ENCODE assay signal across 18 cellular contexts in genomic region chr10:43060291-43060690, GRCh38. TPM values are rescaled to one million over a fixed set of nuclear protein-coding genes. Genes with fewer than 3 reads are reported as not detected.
DNase-seq lines count a peak whose midpoint lies in the region; ATAC-seq and TF ChIP-seq lines count a peak whose summit lies in the region.
"Had no signal": no experiment of that assay in that cellular context is flagged by ENCODE, and none has a peak within 500 bp of the region (broad histone marks: within the 10 kb centered on the region; RNA-seq: fewer than 3 reads in every experiment).

No MANE protein-coding gene starts in this region.

- peak overlapping the region; percentile 87 for H3K23ac ChIP-seq in neuronal stem cell (ENCODE audit: low read depth, low read length, poor library complexity)

- H4K20me1 ChIP-seq in BLaER1 = no peaks in the 10 kb centered on the region

- no peak overlapping the region for H2AFZ ChIP-seq in neuronal stem cell (ENCODE audit: low read length)

- H3K4me3 ChIP-seq in BLaER1 (no peak overlapping the region), neuronal stem cell (ENCODE audit: low read length in 2 of 2) (no peak overlapping the region)
- H3K4me3 ChIP-seq: esophagus squamous epithelium, gastrocnemius medialis, vagina had no signal

- no peak overlapping the region for H4K8ac ChIP-seq in neuronal stem cell (ENCODE audit: low read depth, low read length)

- H3K9ac ChIP-seq in BLaER1 = no peak overlapping the region
- peak overlapping the region; percentile 63 for H3K9ac ChIP-seq in neuronal stem cell (ENCODE audit: low read depth, low read length, poor library complexity)

- no peak overlapping the region for H2BK5ac ChIP-seq in neuronal stem cell (ENCODE audit: low read length)

- H2AK5ac ChIP-seq in neuronal stem cell (ENCODE audit: low read depth, low read length) = peak overlapping the region; percentile 27

- H3K4me1 ChIP-seq in BLaER1 = peaks cover 54% of the 10 kb centered on the region
- peaks cover 0 to 3% of the 10 kb centered on the region in 2 donors for H3K4me1 ChIP-seq in neuronal stem cell (ENCODE audit: control insufficient read depth in 2 of 2, insufficient read depth in 1 of 2, low read depth in 1 of 2, low read length in 2 of 2)
- H3K4me1 ChIP-seq: esophagus squamous epithelium, gastrocnemius medialis, vagina had no signal

- H3K27me3 ChIP-seq in BLaER1 (no peaks in the 10 kb centered on the region), neuronal stem cell (ENCODE audit: control insufficient read depth in 3 of 3, insufficient read depth in 3 of 3, low read depth in 1 of 3, low read length in 3 of 3) (peaks cover 0 to 2% (median 0%) of the 10 kb centered on the region in 3 experiments)
- H3K27me3 ChIP-seq: gastrocnemius medialis, vagina had no signal

- DNase-seq in DMS53 treated with DMSO at 0.1 percent for 48 hours (lab: John Stamatoyannopoulos, UW; ENCODE audit: unreplicated experiment) = peak; percentile 12
- no peak for DNase-seq in neuronal stem cell (ENCODE audit: low spot score)
- no peak for DNase-seq in NCI-H1105 (lab: John Stamatoyannopoulos, UW)
- no peak for DNase-seq in iPS-NIHi11 (ENCODE audit: low spot score)
- DNase-seq: activated B cell treated with CpG ODN at 0.5 μM for 24 hours; CD4-positive, CD25-positive, alpha-beta regulatory T cell; endodermal cell; esophagus squamous epithelium; gastrocnemius medialis; NCI-H1436; NCI-H748 treated with DMSO at 0.1 percent for 48 hours; stimulated activated CD4-positive, alpha-beta T cell treated with anti-CD3 and anti-CD28 coated beads, Interleukin-4, amount 100 ng/mL, for 1 hour; SW 1271 had no signal

- H3K18ac ChIP-seq in neuronal stem cell (ENCODE audit: low read length) = peak overlapping the region; percentile 53

- H2BK120ac ChIP-seq in neuronal stem cell (ENCODE audit: low read depth, low read length) = no peak overlapping the region

- H2BK12ac ChIP-seq in neuronal stem cell (ENCODE audit: low read length) = no peak overlapping the region

- H3K36me3 ChIP-seq in BLaER1 (no peaks in the 10 kb centered on the region), neuronal stem cell (replicated peaks in 1 of 2; ENCODE audit: control insufficient read depth in 2 of 2, insufficient read depth in 2 of 2, low read length in 2 of 2) (no peaks in the 10 kb centered on the region)
- H3K36me3 ChIP-seq: esophagus squamous epithelium, gastrocnemius medialis, vagina had no signal

- no peak overlapping the region; the same call in 1 of the 2 replicates for H3K27ac ChIP-seq in BLaER1
- no peak overlapping the region for H3K27ac ChIP-seq in neuronal stem cell (replicated peaks; ENCODE audit: low read length)
- H3K27ac ChIP-seq: esophagus squamous epithelium, gastrocnemius medialis, vagina had no signal

- H3K79me1 ChIP-seq in neuronal stem cell (ENCODE audit: low read depth, low read length) = no peaks in the 10 kb centered on the region

- ATAC-seq in SK-N-SH treated with all-trans-retinoic acid at 6 μM for 48 hours (no peak), HG03135 (IDR thresholded peaks at IDR 0.05; ENCODE audit: unreplicated experiment) (no peak)
- ATAC-seq: gastrocnemius medialis; stimulated activated memory B cell treated with anti-CD40 and anti-IgM and Interleukin-4, amounts not matched to agents 10 μg/mL and 1 μg/mL and 100 μg/mL, for 72 hours had no signal

- H2BK15ac ChIP-seq in neuronal stem cell (ENCODE audit: low read length) = no peak overlapping the region

- no CpG with 5 or more reads among the region's 6 CpGs for WGBS in neuronal stem cell (ENCODE audit: extremely low coverage in 2 of 2, insufficient read length in 2 of 2, insufficient replicate concordance in 1 of 2), 2 donors

- H3K9me3 ChIP-seq in BLaER1 (0 out of 2 replicates have a peak, but pooled peaks cover under 1% of the 10 kb centered on the region), neuronal stem cell (replicated peaks in 1 of 2; ENCODE audit: control insufficient read depth in 2 of 2, insufficient read depth in 1 of 2, low read depth in 1 of 2, low read length in 2 of 2) (no peaks in the 10 kb centered on the region)
- H3K9me3 ChIP-seq: esophagus squamous epithelium, gastrocnemius medialis, vagina had no signal

- peak overlapping the region; percentile 83 for H3K4me2 ChIP-seq in BLaER1
- H3K4me2 ChIP-seq in neuronal stem cell (ENCODE audit: insufficient read depth, low read length, poor library complexity, severe bottlenecking) = no peak overlapping the region

- no peak overlapping the region for H3K4ac ChIP-seq in neuronal stem cell (ENCODE audit: low read length)

- no peak overlapping the region for H4K91ac ChIP-seq in neuronal stem cell (ENCODE audit: low read depth, low read length, poor library complexity)

- peak overlapping the region; percentile 57 for H3K14ac ChIP-seq in neuronal stem cell (ENCODE audit: low read length)

TF ChIP-seq in SK-N-SH treated with all-trans-retinoic acid at 6 μM for 48 hours, 23 proteins besides CTCF, POLR2A, EP300 and RAD21:
- TF ChIP-seq ESRRG (CRISPR knock-in tag; IDR thresholded peaks at IDR 0.05) (no peak), ZNF565 (CRISPR knock-in tag; conservative IDR thresholded peaks at IDR 0.05; ENCODE audit: low read depth) (no peak; the same call in 1 of the 2 replicates), ARNTL (CRISPR knock-in tag; IDR thresholded peaks at IDR 0.05; ENCODE audit: borderline replicate concordance, low read depth) (0 out of 2 replicates have a peak, but pooled peaks have one; percentile 3), TCF4 (CRISPR knock-in tag; IDR thresholded peaks at IDR 0.05; ENCODE audit: borderline replicate concordance) (peak; percentile 87; the same call in 1 of the 2 replicates), PATZ1 (CRISPR knock-in tag; IDR thresholded peaks at IDR 0.05; ENCODE audit: borderline replicate concordance) (no peak), SNAI2 (CRISPR knock-in tag; IDR thresholded peaks at IDR 0.05) (no peak), ZNF8 (CRISPR knock-in tag; IDR thresholded peaks at IDR 0.05) (no peak), TSHZ2 (CRISPR knock-in tag; IDR thresholded peaks at IDR 0.05) (peak; percentile 93), ISL1 (CRISPR knock-in tag; IDR thresholded peaks at IDR 0.05) (no peak), ZNF70 (CRISPR knock-in tag; IDR thresholded peaks at IDR 0.05) (0 out of 2 replicates have a peak, but pooled peaks have one; percentile 1)

RNA-seq across cellular contexts. Expression of gene RET, which starts 16.6 kb away (rescaled TPM):
- polyA plus RNA-seq in neuronal stem cell (2013, experiment 1 of 2) = 2.3 TPM
- polyA plus RNA-seq in neuronal stem cell (2013, experiment 2 of 2) = 2.2 TPM
- polyA plus RNA-seq: CD4-positive, CD25-positive, alpha-beta regulatory T cell had no signal
